Comparison of ENCODE assay signal across 9 cellular contexts in the genomic region with DNA sequence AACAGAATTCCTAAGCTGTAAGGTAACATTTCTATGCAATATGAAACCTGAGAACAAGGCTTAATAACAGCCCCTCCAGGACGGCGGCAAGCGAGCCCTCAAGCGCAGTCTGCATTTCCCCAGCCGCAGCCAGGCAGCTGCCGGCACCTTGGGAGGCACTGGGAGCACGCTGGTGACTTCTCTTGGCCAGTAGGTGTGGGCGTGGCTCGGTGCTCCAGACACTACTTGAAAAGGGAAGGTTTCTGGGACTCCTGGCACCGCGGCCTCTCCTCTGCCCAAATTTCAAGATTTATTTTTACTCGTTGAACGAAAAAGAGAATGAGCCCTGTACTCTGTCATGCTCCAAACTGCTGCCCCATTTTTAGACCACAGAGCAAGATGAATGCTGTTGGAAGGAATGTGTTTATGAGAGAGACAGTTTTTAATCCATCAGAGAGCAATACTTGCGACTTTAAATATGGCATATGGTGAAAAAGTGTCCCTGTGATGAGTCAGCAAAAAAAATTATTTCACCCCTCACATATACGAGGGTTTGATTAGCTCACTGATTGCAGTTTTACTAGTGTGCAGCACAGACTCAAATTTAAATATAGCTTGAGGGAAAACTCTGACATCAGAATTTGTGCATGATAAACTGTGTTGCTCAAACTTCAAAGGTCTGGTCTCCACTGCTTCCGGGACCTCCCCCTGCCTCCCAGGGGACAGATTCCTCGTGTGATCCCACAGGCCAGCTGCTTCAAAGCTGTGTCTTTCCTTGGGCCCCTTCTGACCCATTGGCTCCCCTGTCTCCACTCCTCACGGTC.
DNase-seq lines count a peak whose midpoint lies in the region; ATAC-seq and TF ChIP-seq lines count a peak whose summit lies in the region.
"Had no signal": no experiment of that assay in that cellular context is flagged by ENCODE, and none has a peak within 500 bp of the region (broad histone marks: within the 10 kb centered on the region; RNA-seq: fewer than 3 reads in every experiment).

No MANE protein-coding gene starts in this region.

- peak overlapping the region; percentile 97 for H3K27ac ChIP-seq in stomach smooth muscle (ENCODE audit: low read length)

- H3K4me3 ChIP-seq in stomach smooth muscle (ENCODE audit: low read length in 2 of 2), result peak overlapping the region; percentile 36 to 66

- H3K9me3 ChIP-seq in stomach smooth muscle (ENCODE audit: control insufficient read depth in 2 of 2, low read length in 2 of 2), result no peaks in the 10 kb centered on the region

- CTCF ChIA-PET in HEK293T (lab: Yijun Ruan, JAX), result interaction anchor here (0.7 kb wide), 1 partner anchor 28 kb away, joined by 4 read pairs; no protein-coding TSS in a partner anchor

- DNase-seq in HEK293T (ENCODE audit: extremely low spot score), result peak; percentile 29
- peak; percentile 44 for DNase-seq in astrocyte of the hippocampus (ENCODE audit: low read depth, low spot score)
- DNase-seq in iPS-NIHi7 (ENCODE audit: extremely low spot score), result peak; percentile 55
- DNase-seq in RPMI8226, result no peak
- no peak for DNase-seq in medulla oblongata (ENCODE audit: extremely low spot score)
- DNase-seq: stimulated activated CD4-positive, alpha-beta T cell treated with anti-CD3 and anti-CD28 coated beads, Interleukin-12 subunit alpha, Interleukin-12 subunit beta, amount 100 ng/mL, for 4 hours had no signal

- POLR2A ChIA-PET in HEK293T (lab: Yijun Ruan, JAX), result interaction anchor here (0.7 to 0.8 kb wide), 2 partner anchors 22 to 86 kb away, joined by 3 read pairs; no protein-coding TSS in a partner anchor

- peak overlapping the region; percentile 69 to 78 for H3K9ac ChIP-seq in stomach smooth muscle (ENCODE audit: low read length in 2 of 2)

- H3K4me1 ChIP-seq in stomach smooth muscle (ENCODE audit: control insufficient read depth, insufficient read depth, low read length), result peaks cover 53% of the 10 kb centered on the region

- no peaks in the 10 kb centered on the region for H3K27me3 ChIP-seq in stomach smooth muscle (ENCODE audit: control insufficient read depth in 1 of 2, insufficient read depth in 2 of 2, low read length in 2 of 2)

- ATAC-seq in HG02571 (IDR thresholded peaks at IDR 0.05; ENCODE audit: unreplicated experiment), result no peak
- no peak for ATAC-seq in GM21576 (IDR thresholded peaks at IDR 0.05; ENCODE audit: unreplicated experiment)

- H3K36me3 ChIP-seq in stomach smooth muscle (ENCODE audit: control insufficient read depth in 2 of 2, insufficient read depth in 2 of 2, low read length in 2 of 2), result peaks cover 2 to 5% of the 10 kb centered on the region in 2 donors

TF ChIP-seq in HEK293T, 16 proteins besides CTCF, POLR2A, EP300 and RAD21:
- no peak for TF ChIP-seq ARNT (IDR thresholded peaks at IDR 0.05)

Comparison
In these comparisons a context has a peak if more than half of its experiments do, and no peak if none do; other contexts are left out.
1. DNase-seq: peak in HEK293T (single experiment), astrocyte of the hippocampus (single experiment) and iPS-NIHi7 (single experiment); none in RPMI8226 (single experiment) and medulla oblongata (single experiment).